In genomic region chr16:2180962-2181923, GRCh38 we compare ENCODE assay signal across 17 cellular contexts. TPM values are rescaled to one million over a fixed set of nuclear protein-coding genes. Genes with fewer than 3 reads are reported as not detected.
DNase-seq lines count a peak whose midpoint lies in the region; ATAC-seq, FAIRE-seq and TF ChIP-seq lines count a peak whose summit lies in the region.
"Had no signal": no experiment of that assay in that cellular context is flagged by ENCODE, and none has a peak within 500 bp of the region (broad histone marks: within the 10 kb centered on the region; RNA-seq: fewer than 3 reads in every experiment).

No MANE protein-coding gene starts in this region.

- H3K36me3 ChIP-seq in K562 (ENCODE audit: control insufficient read depth, insufficient read depth, low read length) (peaks cover 14% of the 10 kb centered on the region; the same call in 1 of the 3 replicates), neural progenitor cell (no peaks in the 10 kb centered on the region)

- no peak overlapping the region for H3K4me2 ChIP-seq in K562 (ENCODE audit: insufficient read depth, low read length)
- no peak overlapping the region for H3K4me2 ChIP-seq in neural progenitor cell
- H3K4me2 ChIP-seq: PC-9, SK-N-SH had no signal

- H3K4me3 ChIP-seq in K562 (no peak overlapping the region), neural progenitor cell (no peak overlapping the region)
- H3K4me3 ChIP-seq: PC-9 had no signal

- no peak for TF ChIP-seq EP300 in K562 (IDR thresholded peaks at IDR 0.05; ENCODE audit: low read length)

- H3K27ac ChIP-seq in K562 (ENCODE audit: extremely low read depth, low read depth, low read length) (no peak overlapping the region), neural progenitor cell (no peak overlapping the region)
- H3K27ac ChIP-seq: 22Rv1, PC-9 had no signal

- ATAC-seq in K562 (peak; percentile 44), HG02885 (IDR thresholded peaks at IDR 0.05; ENCODE audit: poor library complexity, unreplicated experiment) (no peak)

- H3K9ac ChIP-seq in K562 (ENCODE audit: insufficient read depth in 1 of 2, low read depth in 2 of 2, low read length in 2 of 2) (peak overlapping the region in 1 of 2 experiments; percentile 83; a peak in 2 of 4 replicates), neural progenitor cell (no peak overlapping the region)
- H3K9ac ChIP-seq: SK-N-SH had no signal

- H3K9me3 ChIP-seq in K562 (replicated peaks; ENCODE audit: control insufficient read depth, insufficient read depth, low read depth, low read length) = no peaks in the 10 kb centered on the region
- H3K9me3 ChIP-seq in neural progenitor cell (ENCODE audit: low read depth) = no peaks in the 10 kb centered on the region
- H3K9me3 ChIP-seq: SK-N-SH had no signal

- H3K4me1 ChIP-seq in K562 (replicated peaks in 1 of 2; ENCODE audit: control insufficient read depth in 2 of 2, insufficient read depth in 2 of 2, low read length in 2 of 2) = peaks cover 2 to 91% of the 10 kb centered on the region in 2 experiments; a peak in 3 of 5 replicates
- H3K4me1 ChIP-seq in neural progenitor cell = no peaks in the 10 kb centered on the region

- no peaks in the 10 kb centered on the region for H3K9me1 ChIP-seq in K562 (ENCODE audit: control insufficient read depth, insufficient read depth, low read length)

- no peaks in the 10 kb centered on the region for H3K27me3 ChIP-seq in K562 (ENCODE audit: control insufficient read depth in 2 of 2, insufficient read depth in 2 of 2, low read length in 2 of 2)
- H3K27me3 ChIP-seq in neural progenitor cell = no peaks in the 10 kb centered on the region

- H3K4me1 Mint-ChIP-seq in neural progenitor cell = peaks cover 3% of the 10 kb centered on the region

- intact Hi-C loops in K562 (cut with micrococcal nuclease) = no loop called here

- in situ Hi-C loops in K562 (cut with MboI) = no loop called here

- H3K27me3 Mint-ChIP-seq in neural progenitor cell (ENCODE audit: insufficient read depth, low read depth) = peaks cover 9% of the 10 kb centered on the region
- H3K27me3 Mint-ChIP-seq: IgD-negative memory B cell had no signal

- 67% methylated on average over 41 of the region's 46 CpGs for WGBS in K562 (ENCODE audit: insufficient coverage, low coverage, missing lambda C conversion rate)

- POLR2A ChIA-PET in K562 (lab: Yijun Ruan, JAX) = interaction anchor here (0.8 to 1.4 kb wide), 3 partner anchors 13 to 27 kb away, joined by 3 read pairs; partner anchors contain the start of gene TRAF7

- H3K36me3 Mint-ChIP-seq in neural progenitor cell = peaks cover 2% of the 10 kb centered on the region
- H3K36me3 Mint-ChIP-seq: IgD-negative memory B cell had no signal

- no peak for TF ChIP-seq RAD21 in K562 (CRISPR knock-in tag; conservative IDR thresholded peaks at IDR 0.05 in 1 of 2, IDR thresholded peaks at IDR 0.05 in 1 of 2)

- H4K20me1 ChIP-seq in K562 (replicated peaks; ENCODE audit: control insufficient read depth, insufficient read depth, low read length) (no peaks in the 10 kb centered on the region; the same call in 1 of the 2 replicates), neural progenitor cell (ENCODE audit: low read depth) (no peaks in the 10 kb centered on the region)

- peak; percentile 47 for DNase-seq in NCI-H82 (lab: John Stamatoyannopoulos, UW)
- no peak for DNase-seq in NCI-H82 treated with DMSO at 0.1 percent for 48 hours (lab: John Stamatoyannopoulos, UW; ENCODE audit: unreplicated experiment)
- DNase-seq in K562 (ENCODE audit: extremely low read depth in 1 of 4, low spot score in 3 of 4) = peak in 3 of 4 experiments; percentile 45 to 68 (median 63)
- DNase-seq in neural progenitor cell (ENCODE audit: low spot score) = peak; percentile 21
- DNase-seq in activated CD4-positive, alpha-beta T cell treated with anti-CD3 and anti-CD28 coated beads for 4 hours = no peak
- DNase-seq: DMS153, EL, NCI-H1436 treated with DMSO at 0.1 percent for 48 hours, NCI-H2081 treated with DMSO at 0.1 percent for 48 hours, NCI-H226, NCI-H526, PC-9, SK-N-SH had no signal

- H3K27ac Mint-ChIP-seq in neural progenitor cell = no peak overlapping the region

- no peak overlapping the region for H2AFZ ChIP-seq in K562 (ENCODE audit: low read depth, low read length)
- H2AFZ ChIP-seq in neural progenitor cell (replicated peaks) = no peak overlapping the region
- H2AFZ ChIP-seq: PC-9 had no signal

- BruUV-seq in K562 (replicated peaks; lab: Mats Ljungman, UMichigan) = no TSS peak

- no peaks in the 10 kb centered on the region for H3K9me3 Mint-ChIP-seq in neural progenitor cell
- H3K9me3 Mint-ChIP-seq: IgD-negative memory B cell had no signal

- TF ChIP-seq CTCF in K562 (IDR thresholded peaks at IDR 0.05 in 2 of 3, conservative IDR thresholded peaks at IDR 0.05 in 1 of 3; ENCODE audit: insufficient read depth in 2 of 3, low read depth in 1 of 3, low read length in 3 of 3) (no peak), neural progenitor cell (IDR thresholded peaks at IDR 0.05) (no peak)

- FAIRE-seq in K562 (lab: Jason Lieb, UNC) = no peak
- FAIRE-seq: H54 had no signal

- H3F3A ChIP-seq in neural progenitor cell (ENCODE audit: low read depth) = peaks cover 5% of the 10 kb centered on the region

- peak overlapping the region; percentile 50 for H3K4me3 Mint-ChIP-seq in neural progenitor cell

- CTCF ChIA-PET in K562 (lab: Yijun Ruan, JAX; ENCODE audit: low intra/inter-chr PET ratio) = interaction anchor here (0.6 kb wide), 1 partner anchor 197 kb away, joined by 3 read pairs; the partner anchor contains the start of gene GFER

- no peaks in the 10 kb centered on the region for H3K79me2 ChIP-seq in K562 (ENCODE audit: control insufficient read depth, insufficient read depth, low read length)
- no peaks in the 10 kb centered on the region for H3K79me2 ChIP-seq in neural progenitor cell (ENCODE audit: low read depth)

- no peak for TF ChIP-seq POLR2A in K562 (conservative IDR thresholded peaks at IDR 0.05)

RNA-seq across cellular contexts. Expression of gene CASKIN1, which starts 15.2 kb away (rescaled TPM):
- 3.2 and 16.5 TPM in 2 replicates for total RNA-seq in K562 (2011; cell fraction: chromatin; rRNA removed; ENCODE audit: low replicate concordance)
- total RNA-seq in K562 (2011; cell fraction: nucleolus; rRNA removed) = 11.3 and 11.6 TPM in 2 replicates
- 3.2 and 5.9 TPM in 2 replicates for total RNA-seq in K562 (2011; cell fraction: nucleoplasm; rRNA removed)
- total RNA-seq in K562 (2014; rRNA removed) = 1.5 and 2.6 TPM in 2 replicates
- 0.10 and 0.15 TPM in 2 replicates for total RNA-seq in K562 (2014; rRNA removed; fragmentation: Illumina TruSeq; extraction: Trizol)
- total RNA-seq in K562 (2015; rRNA removed; fragmentation: Illumina TruSeq; extraction: Trizol) = 0.68 and 1.7 TPM in 2 replicates
- 4.5 and 7.0 TPM in 2 replicates for total RNA-seq in K562 (2021)
- 0.84 and 1.9 TPM in 2 replicates for polyA plus RNA-seq in K562 (2011; rRNA removed)
- polyA plus RNA-seq in K562 (2011; cell fraction: cytosol; rRNA removed) = 1.4 and 1.9 TPM in 2 replicates
- 6.6 and 12.7 TPM in 2 replicates for polyA plus RNA-seq in K562 (2011; cell fraction: nucleus; rRNA removed)
- polyA plus RNA-seq in K562 (2012) = 1.7 and 2.9 TPM in 2 replicates
- 0.28 and 0.73 TPM in 2 replicates for polyA plus RNA-seq in K562 (2014; fragmentation: Illumina TruSeq; extraction: Trizol)
- polyA plus RNA-seq in K562 (2014; fragmentation: Nextera tagmentation; extraction: Ambion mirVana) = not detected
- polyA plus RNA-seq in K562 (2014; rRNA removed) = 3.1 and 3.7 TPM in 2 replicates
- polyA minus RNA-seq in K562 (2011; rRNA and poly(A)+ RNA removed) = 0.32 and 0.90 TPM in 2 replicates
- polyA minus RNA-seq in K562 (2011; cell fraction: cytosol; rRNA and poly(A)+ RNA removed) = 1.1 and 1.5 TPM in 2 replicates
- 2.0 and 2.2 TPM in 2 replicates for polyA minus RNA-seq in K562 (2011; cell fraction: nucleus; rRNA and poly(A)+ RNA removed)
- total RNA-seq in neural progenitor cell (ENCODE audit: low replicate concordance) = 1.6 and 9.0 TPM in 2 replicates
- polyA plus RNA-seq: IgD-negative memory B cell had no signal

RNA-seq across cellular contexts. Expression of gene MLST8, which starts 24.0 kb away (rescaled TPM):
- total RNA-seq in K562 (2011; cell fraction: chromatin; rRNA removed; ENCODE audit: low replicate concordance) = 73.3 and 236 TPM in 2 replicates
- 205 and 257 TPM in 2 replicates for total RNA-seq in K562 (2011; cell fraction: nucleolus; rRNA removed)
- total RNA-seq in K562 (2011; cell fraction: nucleoplasm; rRNA removed) = 108 and 122 TPM in 2 replicates
- total RNA-seq in K562 (2014; rRNA removed) (83.0 and 110 TPM in 2 replicates), K562 (2014; rRNA removed; fragmentation: Illumina TruSeq; extraction: Trizol) (2.6 and 4.3 TPM in 2 replicates), K562 (2015; rRNA removed; fragmentation: Illumina TruSeq; extraction: Trizol) (15.7 and 16.0 TPM in 2 replicates), K562 (2021) (79.1 and 85.0 TPM in 2 replicates), neural progenitor cell (ENCODE audit: low replicate concordance) (24.9 and 89.0 TPM in 2 replicates)
- polyA plus RNA-seq in K562 (2011; rRNA removed) (76.1 and 91.6 TPM in 2 replicates), K562 (2014; fragmentation: Illumina TruSeq; extraction: Trizol) (43.3 and 74.6 TPM in 2 replicates), K562 (2014; fragmentation: Nextera tagmentation; extraction: Ambion mirVana) (1 to 10 TPM; 1.5 to 9.8 TPM), K562 (2014; rRNA removed) (116 TPM in 2 replicates)
- polyA plus RNA-seq in K562 (2011; cell fraction: cytosol; rRNA removed) = 165 and 312 TPM in 2 replicates
- polyA plus RNA-seq in K562 (2011; cell fraction: nucleus; rRNA removed) = 329 and 477 TPM in 2 replicates
- 71.4 and 87.7 TPM in 2 replicates for polyA plus RNA-seq in K562 (2012)
- polyA minus RNA-seq in K562 (2011; rRNA and poly(A)+ RNA removed) = 19.6 and 40.3 TPM in 2 replicates
- 53.2 and 86.4 TPM in 2 replicates for polyA minus RNA-seq in K562 (2011; cell fraction: cytosol; rRNA and poly(A)+ RNA removed)
- 96.5 and 139 TPM in 2 replicates for polyA minus RNA-seq in K562 (2011; cell fraction: nucleus; rRNA and poly(A)+ RNA removed)

RNA-seq across cellular contexts. Expression of gene TRAF7, which starts 25.7 kb away (rescaled TPM):
- total RNA-seq in K562 (2011; cell fraction: chromatin; rRNA removed; ENCODE audit: low replicate concordance) = 31.9 and 110 TPM in 2 replicates
- 74.5 and 76.3 TPM in 2 replicates for total RNA-seq in K562 (2011; cell fraction: nucleolus; rRNA removed)
- total RNA-seq in K562 (2011; cell fraction: nucleoplasm; rRNA removed) = 45.7 and 51.9 TPM in 2 replicates
- total RNA-seq in K562 (2014; rRNA removed) (55.5 and 79.2 TPM in 2 replicates), K562 (2014; rRNA removed; fragmentation: Illumina TruSeq; extraction: Trizol) (24.3 and 29.9 TPM in 2 replicates), K562 (2015; rRNA removed; fragmentation: Illumina TruSeq; extraction: Trizol) (42.8 and 45.9 TPM in 2 replicates), K562 (2021) (109 and 113 TPM in 2 replicates), neural progenitor cell (ENCODE audit: low replicate concordance) (24.1 and 63.6 TPM in 2 replicates)
- polyA plus RNA-seq in K562 (2011; rRNA removed) (41.6 and 61.6 TPM in 2 replicates), K562 (2014; fragmentation: Illumina TruSeq; extraction: Trizol) (40.8 and 76.8 TPM in 2 replicates), K562 (2014; fragmentation: Nextera tagmentation; extraction: Ambion mirVana) (1 to 10 TPM; 1.1 to 1.5 TPM), K562 (2014; rRNA removed) (55.5 and 63.3 TPM in 2 replicates)
- 63.2 and 103 TPM in 2 replicates for polyA plus RNA-seq in K562 (2011; cell fraction: cytosol; rRNA removed)
- polyA plus RNA-seq in K562 (2011; cell fraction: nucleus; rRNA removed) = 105 and 141 TPM in 2 replicates
- 99.7 and 110 TPM in 2 replicates for polyA plus RNA-seq in K562 (2012)
- 24.9 and 30.1 TPM in 2 replicates for polyA minus RNA-seq in K562 (2011; rRNA and poly(A)+ RNA removed)
- 51.2 and 66.0 TPM in 2 replicates for polyA minus RNA-seq in K562 (2011; cell fraction: cytosol; rRNA and poly(A)+ RNA removed)
- 25.8 and 29.9 TPM in 2 replicates for polyA minus RNA-seq in K562 (2011; cell fraction: nucleus; rRNA and poly(A)+ RNA removed)

RNA-seq across cellular contexts. Expression of gene BRICD5, which starts 29.4 kb away (rescaled TPM):
- total RNA-seq in K562 (2011; cell fraction: chromatin; rRNA removed; ENCODE audit: low replicate concordance) = 10.6 and 42.5 TPM in 2 replicates
- 29.7 and 34.7 TPM in 2 replicates for total RNA-seq in K562 (2011; cell fraction: nucleolus; rRNA removed)
- 10.8 and 18.8 TPM in 2 replicates for total RNA-seq in K562 (2011; cell fraction: nucleoplasm; rRNA removed)
- 2.9 and 3.5 TPM in 2 replicates for total RNA-seq in K562 (2014; rRNA removed)
- total RNA-seq in K562 (2014; rRNA removed; fragmentation: Illumina TruSeq; extraction: Trizol) = 0.32 and 0.40 TPM in 2 replicates
- 3.4 and 4.1 TPM in 2 replicates for total RNA-seq in K562 (2015; rRNA removed; fragmentation: Illumina TruSeq; extraction: Trizol)
- total RNA-seq in K562 (2021) = 2.0 and 4.0 TPM in 2 replicates
- 1.8 and 3.2 TPM in 2 replicates for polyA plus RNA-seq in K562 (2011; rRNA removed)
- 2.8 and 13.2 TPM in 2 replicates for polyA plus RNA-seq in K562 (2011; cell fraction: cytosol; rRNA removed)
- polyA plus RNA-seq in K562 (2011; cell fraction: nucleus; rRNA removed) = 33.5 and 71.7 TPM in 2 replicates
- 5.8 and 14.0 TPM in 2 replicates for polyA plus RNA-seq in K562 (2012)
- polyA plus RNA-seq in K562 (2014; fragmentation: Illumina TruSeq; extraction: Trizol) = 0.49 and 3.8 TPM in 2 replicates
- polyA plus RNA-seq in K562 (2014; fragmentation: Nextera tagmentation; extraction: Ambion mirVana) = under 1 TPM in 1 of 2 experiments, not detected in 1; 0.24 TPM
- 5.1 and 15.1 TPM in 2 replicates for polyA plus RNA-seq in K562 (2014; rRNA removed)
- polyA minus RNA-seq in K562 (2011; rRNA and poly(A)+ RNA removed) = 0.28 and 0.54 TPM in 2 replicates
- 0.57 TPM in 1 of 2 replicates, not detected in the other for polyA minus RNA-seq in K562 (2011; cell fraction: cytosol; rRNA and poly(A)+ RNA removed)
- 3.4 and 6.9 TPM in 2 replicates for polyA minus RNA-seq in K562 (2011; cell fraction: nucleus; rRNA and poly(A)+ RNA removed)
- 5.2 and 14.5 TPM in 2 replicates for total RNA-seq in neural progenitor cell (ENCODE audit: low replicate concordance)

RNA-seq across cellular contexts. Expression of gene RAB26, which starts 32.8 kb away (rescaled TPM):
- total RNA-seq in K562 (2011; cell fraction: chromatin; rRNA removed; ENCODE audit: low replicate concordance) = 8.2 and 15.9 TPM in 2 replicates
- 15.8 and 18.8 TPM in 2 replicates for total RNA-seq in K562 (2011; cell fraction: nucleolus; rRNA removed)
- total RNA-seq in K562 (2011; cell fraction: nucleoplasm; rRNA removed) = 11.4 and 14.5 TPM in 2 replicates
- total RNA-seq in K562 (2014; rRNA removed) = 2.9 and 3.5 TPM in 2 replicates
- 0.58 and 0.77 TPM in 2 replicates for total RNA-seq in K562 (2014; rRNA removed; fragmentation: Illumina TruSeq; extraction: Trizol)
- total RNA-seq in K562 (2015; rRNA removed; fragmentation: Illumina TruSeq; extraction: Trizol) = 0.94 and 1.8 TPM in 2 replicates
- 3.0 and 3.1 TPM in 2 replicates for total RNA-seq in K562 (2021)
- polyA plus RNA-seq in K562 (2011; rRNA removed) = 5.3 and 13.0 TPM in 2 replicates
- polyA plus RNA-seq in K562 (2011; cell fraction: cytosol; rRNA removed) = 4.8 and 7.7 TPM in 2 replicates
- 65.3 and 85.4 TPM in 2 replicates for polyA plus RNA-seq in K562 (2011; cell fraction: nucleus; rRNA removed)
- 6.6 and 10.4 TPM in 2 replicates for polyA plus RNA-seq in K562 (2012)
- 2.1 and 2.2 TPM in 2 replicates for polyA plus RNA-seq in K562 (2014; fragmentation: Illumina TruSeq; extraction: Trizol)
- polyA plus RNA-seq in K562 (2014; fragmentation: Nextera tagmentation; extraction: Ambion mirVana) = under 1 TPM; 0.25 to 0.63 TPM
- 3.8 and 6.1 TPM in 2 replicates for polyA plus RNA-seq in K562 (2014; rRNA removed)
- polyA minus RNA-seq in K562 (2011; rRNA and poly(A)+ RNA removed) = 1.2 and 2.2 TPM in 2 replicates
- 1.8 TPM in 1 of 2 replicates, not detected in the other for polyA minus RNA-seq in K562 (2011; cell fraction: cytosol; rRNA and poly(A)+ RNA removed)
- 4.6 and 8.0 TPM in 2 replicates for polyA minus RNA-seq in K562 (2011; cell fraction: nucleus; rRNA and poly(A)+ RNA removed)
- total RNA-seq in neural progenitor cell (ENCODE audit: low replicate concordance) = 2.1 and 4.4 TPM in 2 replicates

Comparison
In these comparisons a context has a peak if more than half of its experiments do, and no peak if none do; other contexts are left out.
1. DNase-seq: peak in NCI-H82 (single experiment), K562 (3 of 4) and neural progenitor cell (single experiment); none in NCI-H82 treated with DMSO at 0.1 percent for 48 hours (single experiment) and activated CD4-positive, alpha-beta T cell treated with anti-CD3 and anti-CD28 coated beads for 4 hours (0 of 2).